In genomic region chr2:222313816-222314215, GRCh38 we compare ENCODE assay signal across 37 cellular contexts. TPM values are rescaled to one million over a fixed set of nuclear protein-coding genes. Genes with fewer than 3 reads are reported as not detected.
"Had no signal": no experiment of that assay in that cellular context is flagged by ENCODE, and none has a peak within 500 bp of the region (broad histone marks: within the 10 kb centered on the region; RNA-seq: fewer than 3 reads in every experiment).

No MANE protein-coding gene starts in this region.

- H3K27ac Mint-ChIP-seq: activated CD4-positive, alpha-beta memory T cell treated with anti-CD3 and anti-CD28 coated beads, Interleukin-2, amount 10 ng/mL, durations not matched to agents 7 days and 5 days; activated CD4-positive, alpha-beta T cell treated with anti-CD3 and anti-CD28 coated beads, Interleukin-2, amount 10 ng/mL, durations not matched to agents 7 days and 5 days; activated naive CD4-positive, alpha-beta T cell treated with anti-CD3 and anti-CD28 coated beads for 36 hours; activated naive CD4-positive, alpha-beta T cell treated with anti-CD3 and anti-CD28 coated beads, Interleukin-2, amount 50 U/mL, for 24 hours; activated naive CD8-positive, alpha-beta T cell treated with anti-CD3 and anti-CD28 coated beads for 36 hours; activated naive CD8-positive, alpha-beta T cell treated with anti-CD3 and anti-CD28 coated beads, Interleukin-2, amount 50 U/mL, for 24 hours; activated T-cell treated with anti-CD3 and anti-CD28 coated beads, Interleukin-2, amount 50 U/mL, for 24 hours; activated T-helper 1 cell treated with anti-CD3 and anti-CD28 coated beads, Interleukin-12 subunit alpha, Interleukin-12 subunit beta, Interleukin-2, Interleukin-4 antibody, amounts not matched to agents 30 ng/mL and 10 ng/mL and 1 ng/mL, durations not matched to agents 14 hours and 24 hours and 36 hours; activated T-helper 2 cell treated with anti-CD3 and anti-CD28 coated beads, Interferon-gamma antibody, Interleukin-2, Interleukin-4, amounts not matched to agents 10 μg/mL and 5 μg/mL and 100 μg/mL, durations not matched to agents 14 hours and 24 hours and 36 hours; WTC11 had no signal

- H3K9me3 Mint-ChIP-seq: activated CD4-positive, alpha-beta memory T cell treated with anti-CD3 and anti-CD28 coated beads, Interleukin-2, amount 10 ng/mL, durations not matched to agents 7 days and 5 days; activated CD4-positive, alpha-beta T cell treated with anti-CD3 and anti-CD28 coated beads, Interleukin-2, amount 10 ng/mL, durations not matched to agents 7 days and 5 days; activated naive CD4-positive, alpha-beta T cell treated with anti-CD3 and anti-CD28 coated beads for 36 hours; activated naive CD4-positive, alpha-beta T cell treated with anti-CD3 and anti-CD28 coated beads, Interleukin-2, amount 50 U/mL, for 24 hours; activated naive CD8-positive, alpha-beta T cell treated with anti-CD3 and anti-CD28 coated beads, Interleukin-2, amount 50 U/mL, for 24 hours; activated T-cell treated with anti-CD3 and anti-CD28 coated beads, Interleukin-2, amount 50 U/mL, for 24 hours; activated T-helper 1 cell treated with anti-CD3 and anti-CD28 coated beads, Interleukin-12 subunit alpha, Interleukin-12 subunit beta, Interleukin-2, Interleukin-4 antibody, amounts not matched to agents 30 ng/mL and 10 ng/mL and 1 ng/mL, durations not matched to agents 14 hours and 24 hours and 36 hours; activated T-helper 2 cell treated with anti-CD3 and anti-CD28 coated beads, Interferon-gamma antibody, Interleukin-2, Interleukin-4, amounts not matched to agents 10 μg/mL and 5 μg/mL and 100 μg/mL, durations not matched to agents 14 hours and 24 hours and 36 hours; WTC11 had no signal

- ATAC-seq: activated naive CD8-positive, alpha-beta T cell treated with anti-CD3 and anti-CD28 coated beads, Interleukin-2, amount 50 U/mL, for 24 hours; body of pancreas; gastroesophageal sphincter; heart right ventricle; WTC11 had no signal

- H3K36me3 Mint-ChIP-seq: activated naive CD4-positive, alpha-beta T cell treated with anti-CD3 and anti-CD28 coated beads, Interleukin-2, amount 50 U/mL, for 24 hours; WTC11 had no signal

- DNase-seq: activated CD4-positive, alpha-beta memory T cell treated with anti-CD3 and anti-CD28 coated beads, Interleukin-2, amount 10 ng/mL, durations not matched to agents 7 days and 5 days; activated CD4-positive, alpha-beta T cell treated with anti-CD3 and anti-CD28 coated beads for 1 hour; activated CD4-positive, alpha-beta T cell treated with anti-CD3 and anti-CD28 coated beads for 4 hours; activated CD4-positive, alpha-beta T cell treated with anti-CD3 and anti-CD28 coated beads, Interleukin-2, amount 10 ng/mL, durations not matched to agents 7 days and 5 days; activated CD4-positive, alpha-beta T cell treated with anti-CD3 and anti-CD28 coated beads, Interleukin-2, amount 50 U/mL, for 4 hours; activated CD8-positive, alpha-beta memory T cell treated with anti-CD3 and anti-CD28 coated beads, Interleukin-2, amount 50 U/mL, for 48 hours; activated effector memory CD4-positive, alpha-beta T cell treated with anti-CD3 and anti-CD28 coated beads, Interleukin-2, amount 50 U/mL, for 16 hours; activated naive CD4-positive, alpha-beta T cell treated with anti-CD3 and anti-CD28 coated beads for 36 hours; activated naive CD8-positive, alpha-beta T cell treated with anti-CD3 and anti-CD28 coated beads for 36 hours; activated naive CD8-positive, alpha-beta T cell treated with anti-CD3 and anti-CD28 coated beads, Interleukin-2, amount 50 U/mL, for 24 hours; activated T-cell treated with anti-CD3 and anti-CD28 coated beads for 4 hours; activated T-cell treated with anti-CD3 and anti-CD28 coated beads, Interleukin-2, amount 50 U/mL, for 24 hours; adrenal gland; amygdala; aorta; body of pancreas; caudate nucleus; colonic mucosa; effector CD8-positive, alpha-beta T cell; esophagus squamous epithelium; foreskin melanocyte; heart right ventricle; T-helper 2 cell had no signal

- H3K4me3 Mint-ChIP-seq: activated CD4-positive, alpha-beta memory T cell treated with anti-CD3 and anti-CD28 coated beads, Interleukin-2, amount 10 ng/mL, durations not matched to agents 7 days and 5 days; activated CD4-positive, alpha-beta T cell treated with anti-CD3 and anti-CD28 coated beads, Interleukin-2, amount 10 ng/mL, durations not matched to agents 7 days and 5 days; activated naive CD4-positive, alpha-beta T cell treated with anti-CD3 and anti-CD28 coated beads for 36 hours; activated naive CD4-positive, alpha-beta T cell treated with anti-CD3 and anti-CD28 coated beads, Interleukin-2, amount 50 U/mL, for 24 hours; activated naive CD8-positive, alpha-beta T cell treated with anti-CD3 and anti-CD28 coated beads for 36 hours; activated naive CD8-positive, alpha-beta T cell treated with anti-CD3 and anti-CD28 coated beads, Interleukin-2, amount 50 U/mL, for 24 hours; activated T-cell treated with anti-CD3 and anti-CD28 coated beads, Interleukin-2, amount 50 U/mL, for 24 hours; activated T-helper 1 cell treated with anti-CD3 and anti-CD28 coated beads, Interleukin-12 subunit alpha, Interleukin-12 subunit beta, Interleukin-2, Interleukin-4 antibody, amounts not matched to agents 30 ng/mL and 10 ng/mL and 1 ng/mL, durations not matched to agents 14 hours and 24 hours and 36 hours; WTC11 had no signal

- FAIRE-seq: endometrium, TTC549 had no signal

- H3K9me3 ChIP-seq: adrenal gland, body of pancreas, colonic mucosa, esophagus squamous epithelium, gastroesophageal sphincter, heart right ventricle had no signal

RNA-seq across cellular contexts. Expression of gene PAX3, which starts 15.0 kb away (rescaled TPM):
- total RNA-seq: activated CD4-positive, alpha-beta memory T cell treated with anti-CD3 and anti-CD28 coated beads, Interleukin-2, amount 10 ng/mL, durations not matched to agents 7 days and 5 days; activated CD4-positive, alpha-beta T cell treated with anti-CD3 and anti-CD28 coated beads, Interleukin-2, amount 10 ng/mL, durations not matched to agents 7 days and 5 days; activated naive CD4-positive, alpha-beta T cell treated with anti-CD3 and anti-CD28 coated beads for 36 hours; activated naive CD8-positive, alpha-beta T cell treated with anti-CD3 and anti-CD28 coated beads for 36 hours; activated T-helper 1 cell treated with anti-CD3 and anti-CD28 coated beads, Interleukin-12 subunit alpha, Interleukin-12 subunit beta, Interleukin-2, Interleukin-4 antibody, amounts not matched to agents 30 ng/mL and 10 ng/mL and 1 ng/mL, durations not matched to agents 14 hours and 24 hours and 36 hours; activated T-helper 2 cell treated with anti-CD3 and anti-CD28 coated beads, Interferon-gamma antibody, Interleukin-2, Interleukin-4, amounts not matched to agents 10 μg/mL and 5 μg/mL and 100 μg/mL, durations not matched to agents 14 hours and 24 hours and 36 hours; adrenal gland; body of pancreas; dermis microvascular lymphatic vessel endothelial cell; endothelial cell of umbilical vein; esophagus squamous epithelium; fibroblast of lung; fibroblast of villous mesenchyme; glomerular endothelial cell; heart right ventricle; hepatocyte; WTC11 had no signal
- polyA plus RNA-seq: adrenal gland, aorta, endothelial cell of umbilical vein, esophagus, fibroblast of lung, hepatocyte had no signal
